In genomic region chrX:138847930-138848329, GRCh38 we compare ENCODE assay signal across 15 cellular contexts.
DNase-seq lines count a peak whose midpoint lies in the region; ATAC-seq, FAIRE-seq and TF ChIP-seq lines count a peak whose summit lies in the region.
"Had no signal": no experiment of that assay in that cellular context is flagged by ENCODE, and none has a peak within 500 bp of the region (broad histone marks: within the 10 kb centered on the region; RNA-seq: fewer than 3 reads in every experiment).

No MANE protein-coding gene starts in this region.

- TF ChIP-seq CTCF in LNCaP clone FGC (IDR thresholded peaks at IDR 0.05; ENCODE audit: control insufficient read depth, extremely low read depth, insufficient read depth): peak; percentile 55
- TF ChIP-seq CTCF in bronchial epithelial cell (IDR thresholded peaks at IDR 0.05; ENCODE audit: insufficient read depth, low read length, severe bottlenecking): peak; percentile 21

- FAIRE-seq in bronchial epithelial cell (lab: Jason Lieb, UNC): no peak

- no peaks in the 10 kb centered on the region for H3K27me3 ChIP-seq in bronchial epithelial cell (ENCODE audit: control insufficient read depth, insufficient read depth, low read length)
- H3K27me3 ChIP-seq in MG63: no peaks in the 10 kb centered on the region
- H3K27me3 ChIP-seq: suprapubic skin had no signal

- peaks cover 0 to 2% (median 0%) of the 10 kb centered on the region in 3 donors for H3K27me3 Mint-ChIP-seq in immature natural killer cell (ENCODE audit: low read depth in 3 of 3)

- H3K9me3 Mint-ChIP-seq in immature natural killer cell: no peaks in the 10 kb centered on the region
- H3K9me3 Mint-ChIP-seq: CD8-positive, alpha-beta T cell had no signal

- H3K36me3 Mint-ChIP-seq in immature natural killer cell: no peaks in the 10 kb centered on the region
- H3K36me3 Mint-ChIP-seq: CD8-positive, alpha-beta T cell had no signal

- H3K4me3 Mint-ChIP-seq in immature natural killer cell: no peak overlapping the region
- H3K4me3 Mint-ChIP-seq: activated CD8-positive, alpha-beta T cell treated with anti-CD3 and anti-CD28 coated beads, Interleukin-2, amount 10 ng/mL, durations not matched to agents 7 days and 5 days; CD8-positive, alpha-beta T cell had no signal

- ATAC-seq in HG03095 (IDR thresholded peaks at IDR 0.05; ENCODE audit: unreplicated experiment): no peak
- ATAC-seq: activated CD8-positive, alpha-beta T cell treated with anti-CD3 and anti-CD28 coated beads, Interleukin-2, amount 10 ng/mL, durations not matched to agents 7 days and 5 days; CD8-positive, alpha-beta T cell; sciatic nerve had no signal

- H3K4me3 ChIP-seq in LNCaP clone FGC (ENCODE audit: low read depth, low read length) (no peak overlapping the region), bronchial epithelial cell (ENCODE audit: low read depth, low read length) (no peak overlapping the region), MG63 (no peak overlapping the region)
- H3K4me3 ChIP-seq: suprapubic skin had no signal

- no peak overlapping the region for H3K27ac Mint-ChIP-seq in immature natural killer cell
- H3K27ac Mint-ChIP-seq: activated CD8-positive, alpha-beta T cell treated with anti-CD3 and anti-CD28 coated beads, Interleukin-2, amount 10 ng/mL, durations not matched to agents 7 days and 5 days; CD8-positive, alpha-beta T cell had no signal

- H3K36me3 ChIP-seq in bronchial epithelial cell (ENCODE audit: control insufficient read depth, insufficient read depth, low read length) (no peaks in the 10 kb centered on the region), MG63 (no peaks in the 10 kb centered on the region)
- H3K36me3 ChIP-seq: suprapubic skin had no signal

- DNase-seq in Ammon's horn (ENCODE audit: low spot score) (peak; percentile 8), LNCaP clone FGC (ENCODE audit: low read depth) (no peak), bronchial epithelial cell (ENCODE audit: low read depth) (peak; percentile 32), left kidney (ENCODE audit: low read depth, low spot score) (peak; percentile 25), immature natural killer cell (no peak), glomerular visceral epithelial cell (ENCODE audit: extremely low spot score) (no peak), MG63 (no peak)
- DNase-seq: activated CD8-positive, alpha-beta T cell treated with anti-CD3 and anti-CD28 coated beads, Interleukin-2, amount 10 ng/mL, durations not matched to agents 7 days and 5 days; activated effector memory CD4-positive, alpha-beta T cell treated with anti-CD3 and anti-CD28 coated beads, Interleukin-2, amount 50 U/mL, for 16 hours; CD8-positive, alpha-beta T cell; NCI-H2107; T-helper 9 cell had no signal

- H3K9me3 ChIP-seq in MG63: no peaks in the 10 kb centered on the region
- H3K9me3 ChIP-seq: suprapubic skin had no signal

- no peaks in the 10 kb centered on the region for H3K4me1 Mint-ChIP-seq in immature natural killer cell

Comparison
In these comparisons a context has a peak if more than half of its experiments do, and no peak if none do; other contexts are left out.
1. DNase-seq: peak in Ammon's horn (single experiment), bronchial epithelial cell (single experiment) and left kidney (single experiment); none in LNCaP clone FGC (single experiment), immature natural killer cell (0 of 3), glomerular visceral epithelial cell (single experiment) and MG63 (single experiment).